In genomic region chr7:75532639-75533038, GRCh38 we compare ENCODE assay signal across 24 cellular contexts. TPM values are rescaled to one million over a fixed set of nuclear protein-coding genes. Genes with fewer than 3 reads are reported as not detected.
"Had no signal": no experiment of that assay in that cellular context is flagged by ENCODE, and none has a peak within 500 bp of the region (broad histone marks: within the 10 kb centered on the region; RNA-seq: fewer than 3 reads in every experiment).

No MANE protein-coding gene starts in this region.

- H3K27me3 ChIP-seq: heart right ventricle, stomach, upper lobe of left lung, vagina had no signal

- H3K9me3 ChIP-seq: heart right ventricle, stomach, thoracic aorta, upper lobe of left lung, vagina had no signal

- DNase-seq: cortex of kidney; effector memory CD4-positive, alpha-beta T cell; heart right ventricle; kidney; left cardiac atrium; left ventricle myocardium superior; mesenchymal stem cell; midbrain; occipital lobe; small intestine; stimulated activated CD4-positive, alpha-beta T cell treated with anti-CD3 and anti-CD28 coated beads, Interleukin-12 subunit alpha, Interleukin-12 subunit beta, amount 100 ng/mL, for 4 hours; stimulated activated naive CD4-positive, alpha-beta T cell; stomach; substantia nigra; upper lobe of left lung had no signal

- ATAC-seq: esophagus mucosa; heart right ventricle; left cardiac atrium; left ventricle myocardium superior; natural killer cell treated with Interleukin-12 subunit alpha and Interleukin-12 subunit beta and Interleukin-15 and Interleukin-18, amount 100 ng/mL, for 72 hours had no signal

- FAIRE-seq: endometrium, frontal cortex, kidney, small intestine had no signal

- H3K4me3 ChIP-seq: heart right ventricle, lung, stomach, thoracic aorta, upper lobe of left lung, vagina had no signal

- H3K27ac ChIP-seq: heart right ventricle, stomach, thoracic aorta, upper lobe of left lung, vagina had no signal

RNA-seq across cellular contexts. Expression of gene SPDYE5, which starts 40.5 kb away (rescaled TPM):
- total RNA-seq: esophagus mucosa; fibroblast of lung; frontal cortex; kidney; left cardiac atrium; left ventricle myocardium superior; natural killer cell treated with Interleukin-12 subunit alpha and Interleukin-12 subunit beta and Interleukin-15 and Interleukin-18, amount 100 ng/mL, for 72 hours; occipital lobe; pulmonary artery endothelial cell; thoracic aorta; upper lobe of left lung; vagina had no signal
- polyA plus RNA-seq: fibroblast of lung, heart right ventricle, small intestine, stomach had no signal
